In genomic region chr5:62307364-62307689, GRCh38 we compare ENCODE assay signal across 8 cellular contexts. TPM values are rescaled to one million over a fixed set of nuclear protein-coding genes. Genes with fewer than 3 reads are reported as not detected.
DNase-seq lines count a peak whose midpoint lies in the region; ATAC-seq and TF ChIP-seq lines count a peak whose summit lies in the region.

No MANE protein-coding gene starts in this region.

- no peak for TF ChIP-seq POLR2A in vagina (IDR thresholded peaks at IDR 0.05)

- H3K9ac ChIP-seq in mammary epithelial cell (ENCODE audit: insufficient read depth, low read length) = peak overlapping the region; percentile 81

- CTCF ChIA-PET in mammary epithelial cell (lab: Charles Lee; ENCODE audit: low non-redundant PET) = no interaction called here

- H3K4me3 ChIP-seq in left ventricle myocardium inferior = peak overlapping the region; percentile 97
- H3K4me3 ChIP-seq in mammary epithelial cell (replicated peaks in 1 of 3; ENCODE audit: insufficient read depth in 1 of 3, low read depth in 2 of 3, low read length in 3 of 3) = peak overlapping the region; percentile 83 to 96 (median 88)
- H3K4me3 ChIP-seq in mesodermal cell (ENCODE audit: extremely low read depth, insufficient read depth, low read length, poor library complexity, severe bottlenecking) = peak overlapping the region; percentile 91
- H3K4me3 ChIP-seq in vagina = peak overlapping the region; percentile 85 to 96

- no peak overlapping the region for H3K27ac ChIP-seq in left ventricle myocardium inferior (replicated peaks)
- peak overlapping the region; percentile 76 for H3K27ac ChIP-seq in mammary epithelial cell (ENCODE audit: insufficient read depth, low read depth, low read length)
- peak overlapping the region; percentile 86 for H3K27ac ChIP-seq in mesodermal cell (ENCODE audit: low read depth, low read length, severe bottlenecking)
- H3K27ac ChIP-seq in vagina = peak overlapping the region; percentile 90

- dilution Hi-C loops in mammary epithelial cell (cut with HindIII; ENCODE audit: low sequenced_read_pairs) = no loop called here

- WGBS in mammary epithelial cell (ENCODE audit: low coverage, missing lambda C conversion rate) = 9% methylated on average over 5 of the region's 9 CpGs
- 17 to 18% methylated on average over 6 to 9 of the region's 9 CpGs for WGBS in mesodermal cell (ENCODE audit: insufficient coverage in 2 of 2), 2 experiments

- H3K4me2 ChIP-seq in mammary epithelial cell (ENCODE audit: insufficient read depth, low read depth, low read length) = peak overlapping the region; percentile 81

- H4K20me1 ChIP-seq in mammary epithelial cell (ENCODE audit: insufficient read depth, low read length) = no peaks in the 10 kb centered on the region

- ATAC-seq in left cardiac atrium = no peak

- H3K9me3 ChIP-seq in left ventricle myocardium inferior (replicated peaks) (no peaks in the 10 kb centered on the region), mammary epithelial cell (replicated peaks; ENCODE audit: insufficient read depth, low read length) (no peaks in the 10 kb centered on the region), mesodermal cell (ENCODE audit: control insufficient read depth, low read length) (no peaks in the 10 kb centered on the region), vagina (no peaks in the 10 kb centered on the region)

- H3K36me3 ChIP-seq in left ventricle myocardium inferior (no peaks in the 10 kb centered on the region), mammary epithelial cell (ENCODE audit: insufficient read depth, low read length) (no peaks in the 10 kb centered on the region), mesodermal cell (ENCODE audit: control insufficient read depth, insufficient read depth, low read length) (peaks cover 11% of the 10 kb centered on the region), vagina (no peaks in the 10 kb centered on the region)

- peaks cover 63% of the 10 kb centered on the region for H3K79me2 ChIP-seq in mammary epithelial cell (ENCODE audit: insufficient read depth, low read length)

- no peaks in the 10 kb centered on the region for H3K27me3 ChIP-seq in left ventricle myocardium inferior (ENCODE audit: low read depth)
- H3K27me3 ChIP-seq in mammary epithelial cell (ENCODE audit: insufficient read depth, low read length) = no peaks in the 10 kb centered on the region
- no peaks in the 10 kb centered on the region for H3K27me3 ChIP-seq in vagina

- no peak for TF ChIP-seq CTCF in left ventricle myocardium inferior (IDR thresholded peaks at IDR 0.05; ENCODE audit: borderline replicate concordance)
- TF ChIP-seq CTCF in mammary epithelial cell (conservative IDR thresholded peaks at IDR 0.05 in 1 of 2, IDR thresholded peaks at IDR 0.05 in 1 of 2; ENCODE audit: extremely low read depth in 1 of 2, insufficient read depth in 1 of 2, low read depth in 1 of 2, low read length in 2 of 2) = no peak
- TF ChIP-seq CTCF in vagina (IDR thresholded peaks at IDR 0.05) = no peak
- TF ChIP-seq CTCF in GM13976 (IDR thresholded peaks at IDR 0.05; ENCODE audit: borderline replicate concordance, control extremely low read depth, extremely low read depth, insufficient read depth, missing control alignments) = no peak

- DNase-seq in left ventricle myocardium inferior = no peak
- DNase-seq in left cardiac atrium = no peak
- DNase-seq in mammary epithelial cell = no peak
- no peak for DNase-seq in vagina (ENCODE audit: extremely low spot score in 2 of 2)
- no peak for DNase-seq in ureter (ENCODE audit: low spot score)
- no peak for DNase-seq in HPDE6-E6E7 (ENCODE audit: extremely low spot score)
- DNase-seq in GM13976 (ENCODE audit: low spot score) = no peak

- peak overlapping the region; percentile 87 for H2AFZ ChIP-seq in mammary epithelial cell (ENCODE audit: low read depth, low read length)

- no TSS peak for BruUV-seq in mammary epithelial cell (replicated peaks; lab: Mats Ljungman, UMichigan)

- in situ Hi-C loops in mammary epithelial cell (cut with MboI; ENCODE audit: low sequenced_read_pairs in 2 of 2) = no loop called here
- in situ Hi-C loops in GM13976 (cut with MboI; ENCODE audit: low sequenced_read_pairs, unreplicated experiment) = no loop called here

- intact Hi-C loops in left ventricle myocardium inferior (cut with micrococcal nuclease) = no loop called here
- intact Hi-C loops in left cardiac atrium (cut with DNase I) = no loop called here
- intact Hi-C loops in mammary epithelial cell (cut with micrococcal nuclease) = loop anchor here (5.0 kb wide), 2 partner anchors 60 to 80 kb away; no protein-coding TSS in a partner anchor
- intact Hi-C loops in vagina (cut with DNase I) = no loop called here

- H3K4me1 ChIP-seq in left ventricle myocardium inferior = peaks cover 36% of the 10 kb centered on the region
- H3K4me1 ChIP-seq in mammary epithelial cell (ENCODE audit: insufficient read depth, low read length) = peaks cover 23% of the 10 kb centered on the region
- H3K4me1 ChIP-seq in mesodermal cell (ENCODE audit: control insufficient read depth, insufficient read depth, low read length, poor library complexity, severe bottlenecking) = peaks cover 17% of the 10 kb centered on the region
- peaks cover 41% of the 10 kb centered on the region for H3K4me1 ChIP-seq in vagina

RNA-seq across cellular contexts. Expression of gene KIF2A, which starts 1.3 kb away (rescaled TPM):
- total RNA-seq in left ventricle myocardium inferior = 9.7 TPM
- total RNA-seq in left cardiac atrium = 10 to 100 TPM; 11.6 to 14.8 TPM
- total RNA-seq in mammary epithelial cell = 10 to 100 TPM; 35.2 to 56.5 TPM
- 23.4 TPM for polyA plus RNA-seq in mammary epithelial cell
- polyA minus RNA-seq in mammary epithelial cell = 49.3 TPM
- 69.8 TPM for polyA plus RNA-seq in mesodermal cell (2013, experiment 1 of 2)
- polyA plus RNA-seq in mesodermal cell (2013, experiment 2 of 2) = 86.0 TPM
- total RNA-seq in vagina = 30.2 TPM
- total RNA-seq in ureter = 50.6 TPM
